ENCODE assay signal across 27 cellular contexts in genomic region chr2:85048534-85048933, GRCh38.
DNase-seq lines count a peak whose midpoint lies in the region; ATAC-seq and TF ChIP-seq lines count a peak whose summit lies in the region.
"Had no signal": no experiment of that assay in that cellular context is flagged by ENCODE, and none has a peak within 500 bp of the region (broad histone marks: within the 10 kb centered on the region; RNA-seq: fewer than 3 reads in every experiment).

No MANE protein-coding gene starts in this region.

- H3K27ac Mint-ChIP-seq in GM23338 (no peak overlapping the region), WTC11 (peak overlapping the region; percentile 86)
- H3K27ac Mint-ChIP-seq: CD8-positive, alpha-beta T cell had no signal

- H3F3A ChIP-seq in GM23338 (replicated peaks; ENCODE audit: low read depth) (peaks cover 8% of the 10 kb centered on the region; the same call in 1 of the 2 replicates), smooth muscle cell (ENCODE audit: low read depth) (no peaks in the 10 kb centered on the region)

- H3K9me2 ChIP-seq in GM23338 (ENCODE audit: insufficient read depth), result no peaks in the 10 kb centered on the region

- intact Hi-C loops in left cardiac atrium (cut with DNase I), result no loop called here

- no peak for ATAC-seq in left cardiac atrium
- ATAC-seq in GM23338, result no peak
- no peak for ATAC-seq in WTC11
- ATAC-seq: CD8-positive, alpha-beta T cell; HCT116; PC-3 had no signal

- no peak overlapping the region for H2BK15ac ChIP-seq in mesenchymal stem cell (ENCODE audit: low read depth, poor library complexity, severe bottlenecking)

- H3K79me1 ChIP-seq in mesenchymal stem cell (replicated peaks; ENCODE audit: low read length, poor library complexity, severe bottlenecking), result peaks cover 37% of the 10 kb centered on the region

- no peak overlapping the region for H3K4ac ChIP-seq in mesenchymal stem cell (ENCODE audit: low read depth in 1 of 2, low read length in 2 of 2)

- H2BK120ac ChIP-seq in mesenchymal stem cell (ENCODE audit: low read depth, low read length), result no peak overlapping the region

- H3K27ac ChIP-seq in cardiac muscle cell (peak overlapping the region; percentile 38), GM23338 (ENCODE audit: low read depth) (0 out of 2 replicates have a peak overlapping the region, but pooled peaks have one; percentile 29), mesenchymal stem cell (ENCODE audit: low read length, poor library complexity, severe bottlenecking) (no peak overlapping the region), smooth muscle cell (ENCODE audit: low read depth) (no peak overlapping the region)
- H3K27ac ChIP-seq: A549, HL-60 had no signal

- DNase-seq in cardiac muscle cell (ENCODE audit: low read depth in 1 of 2, low spot score in 1 of 2), result no peak
- DNase-seq in left cardiac atrium, result no peak
- no peak for DNase-seq in GM23338 (ENCODE audit: low spot score)
- DNase-seq in WTC11 (ENCODE audit: low spot score), result no peak
- DNase-seq in mesenchymal stem cell, result no peak
- no peak for DNase-seq in stimulated activated CD4-positive, alpha-beta T cell treated with anti-CD3 and anti-CD28 coated beads, Interleukin-4, amount 100 ng/mL, for 4 hours
- DNase-seq in smooth muscle cell (lab: John Stamatoyannopoulos, UW; ENCODE audit: unreplicated experiment), result no peak
- no peak for DNase-seq in NCI-H2081 treated with DMSO at 0.1 percent for 48 hours (lab: John Stamatoyannopoulos, UW)
- DNase-seq: AML-193; C1 segment of cervical spinal cord; Caco-2; CD8-positive, alpha-beta T cell; GOT3; MV-4-11; NCI-H1105; NCI-H1436 treated with DMSO at 0.1 percent for 48 hours; NCI-H187 treated with DMSO at 0.1 percent for 48 hours; NCI-H2107; NCI-H524 treated with DMSO at 0.1 percent for 48 hours; NCI-H82; NK-92 treated with Interleukin-12 subunit alpha and Interleukin-12 subunit beta, amount 100 ng/mL, for 24 hours; PC-3; Right ventricle myocardium superior; SW 1271 had no signal

- H2BK5ac ChIP-seq in mesenchymal stem cell (ENCODE audit: low read depth, low read length, poor library complexity, severe bottlenecking), result no peak overlapping the region

- H3K27me3 Mint-ChIP-seq in GM23338 (ENCODE audit: insufficient read depth, low read depth, poor library complexity) (peaks cover 3% of the 10 kb centered on the region), WTC11 (ENCODE audit: low read depth) (no peaks in the 10 kb centered on the region)

- H3K9me3 ChIP-seq in cardiac muscle cell (ENCODE audit: low read depth) (no peaks in the 10 kb centered on the region), mesenchymal stem cell (ENCODE audit: control insufficient read depth, low read length) (no peaks in the 10 kb centered on the region), smooth muscle cell (replicated peaks; ENCODE audit: low read depth) (no peaks in the 10 kb centered on the region)
- H3K9me3 ChIP-seq: A549, Caco-2 had no signal

- 98% methylated on average over 3 of the region's 3 CpGs for WGBS in mesenchymal stem cell
- 96% methylated on average over 3 of the region's 3 CpGs for WGBS in smooth muscle cell (ENCODE audit: low lambda C conversion rate)

- H4K20me1 ChIP-seq in GM23338 (replicated peaks; ENCODE audit: insufficient read depth) (peaks cover 3% of the 10 kb centered on the region), smooth muscle cell (ENCODE audit: low read depth) (peaks cover 4% of the 10 kb centered on the region)

- H3K27me3 ChIP-seq in cardiac muscle cell (no peaks in the 10 kb centered on the region), GM23338 (ENCODE audit: insufficient read depth) (no peaks in the 10 kb centered on the region), mesenchymal stem cell (ENCODE audit: control insufficient read depth in 1 of 2, insufficient read depth in 1 of 2, low read length in 2 of 2) (no peaks in the 10 kb centered on the region), smooth muscle cell (ENCODE audit: low read depth) (no peaks in the 10 kb centered on the region)

- CTCF ChIA-PET in WTC11 (lab: Charles Lee), result interaction anchor here (1.4 kb wide), 1 partner anchor 252 kb away, joined by 4 read pairs; no protein-coding TSS in a partner anchor

- H3K4me1 Mint-ChIP-seq in GM23338, result peaks cover 12% of the 10 kb centered on the region
- H3K4me1 Mint-ChIP-seq in WTC11, result peaks cover 7% of the 10 kb centered on the region

- H3K4me2 ChIP-seq in GM23338, result no peak overlapping the region
- H3K4me2 ChIP-seq in mesenchymal stem cell (ENCODE audit: low read length, poor library complexity, severe bottlenecking), result no peak overlapping the region
- H3K4me2 ChIP-seq in smooth muscle cell, result no peak overlapping the region
- H3K4me2 ChIP-seq: A549 had no signal

- no peak overlapping the region for H3K23ac ChIP-seq in mesenchymal stem cell (ENCODE audit: low read length in 2 of 2)

- H3K9me3 Mint-ChIP-seq in GM23338 (no peaks in the 10 kb centered on the region), WTC11 (no peaks in the 10 kb centered on the region)
- H3K9me3 Mint-ChIP-seq: CD8-positive, alpha-beta T cell had no signal

- no peak overlapping the region for H3K14ac ChIP-seq in mesenchymal stem cell (ENCODE audit: low read length in 2 of 2)

- no peak overlapping the region for H3K18ac ChIP-seq in mesenchymal stem cell (ENCODE audit: low read depth in 1 of 2, low read length in 2 of 2)

- no peak overlapping the region for H2BK12ac ChIP-seq in mesenchymal stem cell (ENCODE audit: low read length in 2 of 2)

- peaks cover 55% of the 10 kb centered on the region for H3K36me3 Mint-ChIP-seq in GM23338 (ENCODE audit: low read depth)
- peaks cover 46% of the 10 kb centered on the region for H3K36me3 Mint-ChIP-seq in WTC11

- H3K79me2 ChIP-seq in GM23338 (replicated peaks; ENCODE audit: insufficient read depth), result peaks cover 14% of the 10 kb centered on the region
- no peaks in the 10 kb centered on the region for H3K79me2 ChIP-seq in smooth muscle cell (ENCODE audit: low read depth)

- H3K9ac ChIP-seq in mesenchymal stem cell (ENCODE audit: low read length), result no peak overlapping the region
- H3K9ac ChIP-seq in smooth muscle cell (ENCODE audit: low read depth), result no peak overlapping the region

- no peak overlapping the region for H2AFZ ChIP-seq in GM23338
- no peak overlapping the region for H2AFZ ChIP-seq in mesenchymal stem cell (ENCODE audit: low read depth, low read length)
- no peak overlapping the region for H2AFZ ChIP-seq in smooth muscle cell (ENCODE audit: low read depth)

- peak overlapping the region; percentile 64 for H4K8ac ChIP-seq in mesenchymal stem cell (ENCODE audit: low read length)

- H3K4me1 ChIP-seq in cardiac muscle cell (ENCODE audit: low read depth) (no peaks in the 10 kb centered on the region), GM23338 (ENCODE audit: insufficient read depth) (peaks cover 8% of the 10 kb centered on the region), mesenchymal stem cell (ENCODE audit: control insufficient read depth, insufficient read depth, low read depth, low read length) (no peaks in the 10 kb centered on the region), smooth muscle cell (ENCODE audit: low read depth) (peaks cover 7% of the 10 kb centered on the region)

- H3K4me3 ChIP-seq in cardiac muscle cell (no peak overlapping the region), GM23338 (no peak overlapping the region), mesenchymal stem cell (ENCODE audit: insufficient read depth in 1 of 2, low read depth in 1 of 2, low read length in 2 of 2) (no peak overlapping the region), smooth muscle cell (no peak overlapping the region)
- H3K4me3 ChIP-seq: A549 had no signal

- peak overlapping the region; percentile 27 for H4K91ac ChIP-seq in mesenchymal stem cell (ENCODE audit: low read length)

- no peak for TF ChIP-seq CTCF in cardiac muscle cell (IDR thresholded peaks at IDR 0.05; ENCODE audit: low read depth, low read length)
- no peak for TF ChIP-seq CTCF in GM23338 (conservative IDR thresholded peaks at IDR 0.05; ENCODE audit: low read depth in 2 of 2)
- TF ChIP-seq CTCF in WTC11 (IDR thresholded peaks at IDR 0.05), result no peak
- TF ChIP-seq CTCF in smooth muscle cell (IDR thresholded peaks at IDR 0.05; ENCODE audit: borderline replicate concordance, insufficient read depth, poor library complexity, severe bottlenecking), result no peak

- H3K4me3 Mint-ChIP-seq in GM23338 (no peak overlapping the region), WTC11 (no peak overlapping the region)
- H3K4me3 Mint-ChIP-seq: CD8-positive, alpha-beta T cell had no signal

- POLR2A ChIA-PET in WTC11 (lab: Charles Lee), result no interaction called here

- H3K36me3 ChIP-seq in cardiac muscle cell (peaks cover 52% of the 10 kb centered on the region), GM23338 (ENCODE audit: insufficient read depth) (peaks cover 45% of the 10 kb centered on the region), mesenchymal stem cell (ENCODE audit: control insufficient read depth in 1 of 2, insufficient read depth in 2 of 2, low read depth in 1 of 2, low read length in 2 of 2) (peaks cover 28 to 90% of the 10 kb centered on the region in 2 experiments), smooth muscle cell (ENCODE audit: low read depth) (peaks cover 18% of the 10 kb centered on the region)

- no peak overlapping the region for H2AK5ac ChIP-seq in mesenchymal stem cell (ENCODE audit: low read length, severe bottlenecking)

TF ChIP-seq in WTC11, 78 proteins besides CTCF, POLR2A, EP300 and RAD21 (continues in another document):
- TF ChIP-seq, protein P1, sequence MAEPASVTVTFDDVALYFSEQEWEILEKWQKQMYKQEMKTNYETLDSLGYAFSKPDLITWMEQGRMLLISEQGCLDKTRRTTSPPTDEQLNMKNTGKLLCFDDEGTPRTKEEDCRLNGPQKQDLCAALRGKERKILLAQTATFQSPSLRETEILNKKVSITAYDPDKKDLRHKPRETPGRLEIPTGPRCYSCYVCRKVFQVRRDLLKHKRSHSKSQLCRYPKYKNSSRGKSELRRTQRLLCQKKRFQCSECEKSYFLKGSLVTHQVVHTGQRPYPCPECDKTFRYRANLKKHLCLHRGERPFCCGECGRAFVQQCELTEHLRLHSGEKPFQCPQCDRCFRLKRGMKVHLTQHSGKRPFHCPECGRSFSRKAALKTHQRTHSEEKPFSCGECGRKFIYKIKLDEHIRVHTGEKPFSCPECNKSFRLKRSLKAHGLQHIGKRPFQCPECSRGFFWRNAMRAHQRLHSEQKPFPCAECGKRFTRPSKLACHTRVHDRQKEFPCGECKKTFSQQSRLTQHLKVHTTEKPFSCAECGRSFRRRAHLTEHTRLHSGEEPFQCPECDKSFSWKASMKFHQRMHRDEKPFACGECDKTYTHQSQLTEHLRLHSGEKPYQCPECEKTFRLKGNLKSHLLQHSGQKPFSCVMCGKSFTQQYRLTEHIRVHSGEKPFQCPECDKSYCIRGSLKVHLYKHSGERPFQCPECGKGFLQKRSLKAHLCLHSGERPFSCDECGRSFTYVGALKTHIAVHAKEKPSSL (CRISPR knock-in tag; conservative IDR thresholded peaks at IDR 0.05), result no peak
- TF ChIP-seq OVOL2 (CRISPR knock-in tag; IDR thresholded peaks at IDR 0.05; ENCODE audit: borderline replicate concordance), result no peak

Comparison
In these comparisons a context has a peak if more than half of its experiments do, and no peak if none do; other contexts are left out.
1. H3K27ac ChIP-seq: peak in cardiac muscle cell (single experiment) and GM23338 (single experiment); none in mesenchymal stem cell (single experiment) and smooth muscle cell (single experiment).